In the genomic region with DNA sequence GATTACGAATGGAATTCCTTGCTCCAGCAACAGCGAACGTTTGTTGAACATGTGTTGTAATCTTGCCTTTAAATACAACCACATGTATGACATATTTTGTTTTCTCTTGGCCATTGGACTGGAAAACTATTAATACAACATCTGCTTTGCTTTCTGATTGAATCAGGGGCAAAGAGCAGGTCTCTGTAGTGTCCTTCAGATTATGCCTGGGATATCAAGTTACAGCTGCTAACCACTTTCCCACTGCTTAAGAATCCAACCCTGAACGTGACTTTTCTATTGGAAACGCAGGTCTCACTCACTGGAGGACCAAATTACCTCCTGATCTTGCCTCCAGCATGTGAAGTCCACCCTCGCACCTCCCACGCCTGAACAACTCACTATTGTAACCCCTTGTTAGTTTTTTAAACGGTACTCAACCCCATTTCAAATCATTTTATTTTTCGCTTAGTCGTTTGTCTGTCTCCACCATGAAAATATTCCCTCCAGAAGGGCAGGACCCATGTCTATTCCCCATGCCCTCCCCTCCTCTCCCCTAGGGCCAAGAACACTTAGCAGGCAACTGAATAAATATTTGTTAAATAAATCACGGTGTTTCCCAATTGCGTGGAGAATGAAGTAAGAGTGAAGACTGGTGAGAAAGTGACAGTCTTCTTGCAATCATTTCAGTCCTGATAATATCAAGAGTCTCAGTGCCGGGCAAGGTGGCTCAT, we compare ENCODE assay signal across 9 cellular contexts. TPM values are rescaled to one million over a fixed set of nuclear protein-coding genes. Genes with fewer than 3 reads are reported as not detected.
DNase-seq lines count a peak whose midpoint lies in the region; ATAC-seq and TF ChIP-seq lines count a peak whose summit lies in the region.
"Had no signal": no experiment of that assay in that cellular context is flagged by ENCODE, and none has a peak within 500 bp of the region (broad histone marks: within the 10 kb centered on the region; RNA-seq: fewer than 3 reads in every experiment).

No MANE protein-coding gene starts in this region.

- H3K9me3 Mint-ChIP-seq in WTC11, result no peaks in the 10 kb centered on the region
- H3K9me3 Mint-ChIP-seq in activated naive CD8-positive, alpha-beta T cell treated with anti-CD3 and anti-CD28 coated beads for 36 hours, result no peaks in the 10 kb centered on the region
- no peaks in the 10 kb centered on the region for H3K9me3 Mint-ChIP-seq in activated naive CD8-positive, alpha-beta T cell treated with anti-CD3 and anti-CD28 coated beads, Interleukin-2, amount 50 U/mL, for 24 hours
- H3K9me3 Mint-ChIP-seq: central memory CD8-positive, alpha-beta T cell had no signal

- H3K4me1 Mint-ChIP-seq in WTC11, result peaks cover 38% of the 10 kb centered on the region
- no peaks in the 10 kb centered on the region for H3K4me1 Mint-ChIP-seq in activated naive CD8-positive, alpha-beta T cell treated with anti-CD3 and anti-CD28 coated beads for 36 hours
- H3K4me1 Mint-ChIP-seq in activated naive CD8-positive, alpha-beta T cell treated with anti-CD3 and anti-CD28 coated beads, Interleukin-2, amount 50 U/mL, for 24 hours, result no peaks in the 10 kb centered on the region
- H3K4me1 Mint-ChIP-seq: central memory CD8-positive, alpha-beta T cell had no signal

- no peak overlapping the region for H3K4me3 Mint-ChIP-seq in WTC11
- H3K4me3 Mint-ChIP-seq in activated naive CD8-positive, alpha-beta T cell treated with anti-CD3 and anti-CD28 coated beads for 36 hours, result no peak overlapping the region
- no peak overlapping the region for H3K4me3 Mint-ChIP-seq in activated naive CD8-positive, alpha-beta T cell treated with anti-CD3 and anti-CD28 coated beads, Interleukin-2, amount 50 U/mL, for 24 hours
- H3K4me3 Mint-ChIP-seq: central memory CD8-positive, alpha-beta T cell had no signal

- WGBS in tibial nerve, 2 donors, result 25 to 28% methylated on average over 13 of the region's 13 CpGs

- H3K27ac ChIP-seq in tibial nerve, result peak overlapping the region in 2 of 4 donors; percentile 70 to 74

- DNase-seq in NCI-H1092 (lab: John Stamatoyannopoulos, UW) (peak; percentile 34), WTC11 (ENCODE audit: low spot score) (no peak), hepatic stellate cell (ENCODE audit: low spot score) (peak; percentile 17), tibial nerve (ENCODE audit: low spot score in 2 of 2) (peak in 1 of 2 donors; percentile 70), amygdala (lab: John Stamatoyannopoulos, UW) (no peak)
- no peak for DNase-seq in activated CD8-positive, alpha-beta memory T cell treated with anti-CD3 and anti-CD28 coated beads for 24 hours
- no peak for DNase-seq in activated naive CD8-positive, alpha-beta T cell treated with anti-CD3 and anti-CD28 coated beads for 36 hours
- DNase-seq in activated naive CD8-positive, alpha-beta T cell treated with anti-CD3 and anti-CD28 coated beads, Interleukin-2, amount 50 U/mL, for 24 hours, result no peak

- ATAC-seq in WTC11, result peak; percentile 59
- no peak for ATAC-seq in activated naive CD8-positive, alpha-beta T cell treated with anti-CD3 and anti-CD28 coated beads, Interleukin-2, amount 50 U/mL, for 24 hours

- H3K4me3 ChIP-seq in tibial nerve, result peak overlapping the region in 1 of 4 donors; percentile 10

- no peaks in the 10 kb centered on the region for H3K27me3 Mint-ChIP-seq in WTC11 (ENCODE audit: low read depth)
- H3K27me3 Mint-ChIP-seq in activated naive CD8-positive, alpha-beta T cell treated with anti-CD3 and anti-CD28 coated beads for 36 hours, result peaks cover 29% of the 10 kb centered on the region
- H3K27me3 Mint-ChIP-seq in activated naive CD8-positive, alpha-beta T cell treated with anti-CD3 and anti-CD28 coated beads, Interleukin-2, amount 50 U/mL, for 24 hours, result peaks cover 13% of the 10 kb centered on the region

- POLR2A ChIA-PET in WTC11 (lab: Charles Lee), result no interaction called here

- H3K27ac Mint-ChIP-seq in WTC11, result peak overlapping the region; percentile 35
- H3K27ac Mint-ChIP-seq in activated naive CD8-positive, alpha-beta T cell treated with anti-CD3 and anti-CD28 coated beads for 36 hours, result no peak overlapping the region
- H3K27ac Mint-ChIP-seq in activated naive CD8-positive, alpha-beta T cell treated with anti-CD3 and anti-CD28 coated beads, Interleukin-2, amount 50 U/mL, for 24 hours, result no peak overlapping the region

- no peaks in the 10 kb centered on the region for H3K36me3 Mint-ChIP-seq in WTC11
- H3K36me3 Mint-ChIP-seq in activated naive CD8-positive, alpha-beta T cell treated with anti-CD3 and anti-CD28 coated beads for 36 hours, result no peaks in the 10 kb centered on the region
- no peaks in the 10 kb centered on the region for H3K36me3 Mint-ChIP-seq in activated naive CD8-positive, alpha-beta T cell treated with anti-CD3 and anti-CD28 coated beads, Interleukin-2, amount 50 U/mL, for 24 hours (ENCODE audit: low read depth)

- peaks cover 0 to 47% (median 5%) of the 10 kb centered on the region in 4 donors for H3K4me1 ChIP-seq in tibial nerve

- H3K27me3 ChIP-seq in tibial nerve, result no peaks in the 10 kb centered on the region

- H3K36me3 ChIP-seq in tibial nerve, result no peaks in the 10 kb centered on the region

- TF ChIP-seq EP300 in tibial nerve (IDR thresholded peaks at IDR 0.05), result peak; percentile 33 to 78

- no peaks in the 10 kb centered on the region for H3K9me3 ChIP-seq in tibial nerve

- no peak for TF ChIP-seq POLR2A in tibial nerve (IDR thresholded peaks at IDR 0.05)

- CTCF ChIA-PET in WTC11 (lab: Charles Lee), result interaction anchor here (1.1 to 2.0 kb wide), 3 partner anchors 11 to 172 kb away, joined by 3 to 6 read pairs (median 6); no protein-coding TSS in a partner anchor

- TF ChIP-seq CTCF in WTC11 (IDR thresholded peaks at IDR 0.05) (no peak), tibial nerve (IDR thresholded peaks at IDR 0.05) (no peak)

TF ChIP-seq in WTC11, 78 proteins besides CTCF, POLR2A, EP300 and RAD21 (continues in another document):
- TF ChIP-seq, protein P1, sequence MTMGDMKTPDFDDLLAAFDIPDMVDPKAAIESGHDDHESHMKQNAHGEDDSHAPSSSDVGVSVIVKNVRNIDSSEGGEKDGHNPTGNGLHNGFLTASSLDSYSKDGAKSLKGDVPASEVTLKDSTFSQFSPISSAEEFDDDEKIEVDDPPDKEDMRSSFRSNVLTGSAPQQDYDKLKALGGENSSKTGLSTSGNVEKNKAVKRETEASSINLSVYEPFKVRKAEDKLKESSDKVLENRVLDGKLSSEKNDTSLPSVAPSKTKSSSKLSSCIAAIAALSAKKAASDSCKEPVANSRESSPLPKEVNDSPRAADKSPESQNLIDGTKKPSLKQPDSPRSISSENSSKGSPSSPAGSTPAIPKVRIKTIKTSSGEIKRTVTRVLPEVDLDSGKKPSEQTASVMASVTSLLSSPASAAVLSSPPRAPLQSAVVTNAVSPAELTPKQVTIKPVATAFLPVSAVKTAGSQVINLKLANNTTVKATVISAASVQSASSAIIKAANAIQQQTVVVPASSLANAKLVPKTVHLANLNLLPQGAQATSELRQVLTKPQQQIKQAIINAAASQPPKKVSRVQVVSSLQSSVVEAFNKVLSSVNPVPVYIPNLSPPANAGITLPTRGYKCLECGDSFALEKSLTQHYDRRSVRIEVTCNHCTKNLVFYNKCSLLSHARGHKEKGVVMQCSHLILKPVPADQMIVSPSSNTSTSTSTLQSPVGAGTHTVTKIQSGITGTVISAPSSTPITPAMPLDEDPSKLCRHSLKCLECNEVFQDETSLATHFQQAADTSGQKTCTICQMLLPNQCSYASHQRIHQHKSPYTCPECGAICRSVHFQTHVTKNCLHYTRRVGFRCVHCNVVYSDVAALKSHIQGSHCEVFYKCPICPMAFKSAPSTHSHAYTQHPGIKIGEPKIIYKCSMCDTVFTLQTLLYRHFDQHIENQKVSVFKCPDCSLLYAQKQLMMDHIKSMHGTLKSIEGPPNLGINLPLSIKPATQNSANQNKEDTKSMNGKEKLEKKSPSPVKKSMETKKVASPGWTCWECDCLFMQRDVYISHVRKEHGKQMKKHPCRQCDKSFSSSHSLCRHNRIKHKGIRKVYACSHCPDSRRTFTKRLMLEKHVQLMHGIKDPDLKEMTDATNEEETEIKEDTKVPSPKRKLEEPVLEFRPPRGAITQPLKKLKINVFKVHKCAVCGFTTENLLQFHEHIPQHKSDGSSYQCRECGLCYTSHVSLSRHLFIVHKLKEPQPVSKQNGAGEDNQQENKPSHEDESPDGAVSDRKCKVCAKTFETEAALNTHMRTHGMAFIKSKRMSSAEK (CRISPR knock-in tag; IDR thresholded peaks at IDR 0.05; ENCODE audit: borderline replicate concordance), result no peak
- TF ChIP-seq, protein P2, sequence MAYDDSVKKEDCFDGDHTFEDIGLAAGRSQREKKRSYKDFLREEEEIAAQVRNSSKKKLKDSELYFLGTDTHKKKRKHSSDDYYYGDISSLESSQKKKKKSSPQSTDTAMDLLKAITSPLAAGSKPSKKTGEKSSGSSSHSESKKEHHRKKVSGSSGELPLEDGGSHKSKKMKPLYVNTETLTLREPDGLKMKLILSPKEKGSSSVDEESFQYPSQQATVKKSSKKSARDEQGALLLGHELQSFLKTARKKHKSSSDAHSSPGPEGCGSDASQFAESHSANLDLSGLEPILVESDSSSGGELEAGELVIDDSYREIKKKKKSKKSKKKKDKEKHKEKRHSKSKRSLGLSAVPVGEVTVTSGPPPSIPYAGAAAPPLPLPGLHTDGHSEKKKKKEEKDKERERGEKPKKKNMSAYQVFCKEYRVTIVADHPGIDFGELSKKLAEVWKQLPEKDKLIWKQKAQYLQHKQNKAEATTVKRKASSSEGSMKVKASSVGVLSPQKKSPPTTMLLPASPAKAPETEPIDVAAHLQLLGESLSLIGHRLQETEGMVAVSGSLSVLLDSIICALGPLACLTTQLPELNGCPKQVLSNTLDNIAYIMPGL (CRISPR knock-in tag; IDR thresholded peaks at IDR 0.05), result no peak
- no peak for TF ChIP-seq TCF7 (CRISPR knock-in tag; IDR thresholded peaks at IDR 0.05; ENCODE audit: low read depth)
- no peak for TF ChIP-seq ZNF396 (CRISPR knock-in tag; IDR thresholded peaks at IDR 0.05; ENCODE audit: borderline replicate concordance)
- TF ChIP-seq KAT7 (CRISPR knock-in tag; IDR thresholded peaks at IDR 0.05; ENCODE audit: borderline replicate concordance), result no peak
- no peak for TF ChIP-seq CREM (CRISPR knock-in tag; IDR thresholded peaks at IDR 0.05)
- TF ChIP-seq, protein P3, sequence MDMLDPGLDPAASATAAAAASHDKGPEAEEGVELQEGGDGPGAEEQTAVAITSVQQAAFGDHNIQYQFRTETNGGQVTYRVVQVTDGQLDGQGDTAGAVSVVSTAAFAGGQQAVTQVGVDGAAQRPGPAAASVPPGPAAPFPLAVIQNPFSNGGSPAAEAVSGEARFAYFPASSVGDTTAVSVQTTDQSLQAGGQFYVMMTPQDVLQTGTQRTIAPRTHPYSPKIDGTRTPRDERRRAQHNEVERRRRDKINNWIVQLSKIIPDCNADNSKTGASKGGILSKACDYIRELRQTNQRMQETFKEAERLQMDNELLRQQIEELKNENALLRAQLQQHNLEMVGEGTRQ (CRISPR knock-in tag; IDR thresholded peaks at IDR 0.05), result no peak
- no peak for TF ChIP-seq GRHL2 (CRISPR knock-in tag; IDR thresholded peaks at IDR 0.05; ENCODE audit: insufficient replicate concordance, severe bottlenecking)
- TF ChIP-seq SP1 (CRISPR knock-in tag; conservative IDR thresholded peaks at IDR 0.05), result no peak

RNA-seq across cellular contexts. Expression of a gene that starts 57.4 kb away (rescaled TPM):
- total RNA-seq in WTC11 (2021) (27.7 to 30.8 TPM (median 30.0 TPM) in 3 replicates), tibial nerve (10 to 100 TPM; 35.6 to 76.9 (median 61.8) TPM)
- total RNA-seq in activated naive CD8-positive, alpha-beta T cell treated with anti-CD3 and anti-CD28 coated beads for 36 hours, result 10 to 100 TPM; 10.9 to 12.4 TPM

Comparison
In these comparisons a context has a peak if more than half of its experiments do, and no peak if none do; other contexts are left out.
1. DNase-seq: peak in NCI-H1092 (single experiment) and hepatic stellate cell (single experiment); none in WTC11 (single experiment), activated CD8-positive, alpha-beta memory T cell treated with anti-CD3 and anti-CD28 coated beads for 24 hours (single experiment), amygdala (0 of 56), activated naive CD8-positive, alpha-beta T cell treated with anti-CD3 and anti-CD28 coated beads for 36 hours (single experiment) and activated naive CD8-positive, alpha-beta T cell treated with anti-CD3 and anti-CD28 coated beads, Interleukin-2, amount 50 U/mL, for 24 hours (single experiment).